ENCODE assay signal across 26 cellular contexts in the genomic region with DNA sequence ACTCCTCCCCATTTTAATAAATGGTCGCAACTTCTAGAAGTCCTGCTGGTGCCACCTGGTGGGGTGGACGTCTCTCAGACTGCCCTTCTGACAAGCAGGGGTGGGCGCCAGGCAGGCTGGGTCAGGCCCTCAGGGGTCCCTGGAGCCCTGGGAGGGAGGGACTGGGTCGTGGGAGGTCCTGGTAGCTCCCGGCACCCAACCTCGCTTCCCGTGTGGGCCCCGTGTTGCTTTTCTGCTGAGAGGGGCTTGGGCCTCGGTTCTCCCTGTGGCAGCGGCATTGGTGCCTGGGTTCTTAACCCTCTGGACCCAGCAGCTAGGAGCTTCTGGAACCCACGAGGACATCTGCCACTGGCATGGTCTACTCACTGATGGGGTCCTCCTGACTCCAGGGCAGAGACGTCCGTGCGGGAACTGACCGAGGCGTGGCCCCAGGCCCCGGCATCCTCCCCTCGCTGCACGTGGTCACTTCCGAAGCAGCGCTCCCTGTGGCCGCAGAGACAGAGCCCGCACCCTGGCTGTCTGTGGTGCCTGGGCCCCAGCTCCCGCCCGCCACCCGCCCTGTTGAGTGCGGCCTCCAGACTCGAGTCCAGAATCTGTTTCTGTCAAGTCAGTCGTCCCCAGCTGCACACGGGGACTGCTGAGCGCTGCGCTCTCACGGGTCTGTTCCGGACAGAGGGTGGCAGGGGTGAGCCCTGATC. TPM values are rescaled to one million over a fixed set of nuclear protein-coding genes. Genes with fewer than 3 reads are reported as not detected.
DNase-seq lines count a peak whose midpoint lies in the region; ATAC-seq, FAIRE-seq and TF ChIP-seq lines count a peak whose summit lies in the region.
"Had no signal": no experiment of that assay in that cellular context is flagged by ENCODE, and none has a peak within 500 bp of the region (broad histone marks: within the 10 kb centered on the region; RNA-seq: fewer than 3 reads in every experiment).

No MANE protein-coding gene starts in this region.

- no peak overlapping the region for H2BK20ac ChIP-seq in IMR-90 (ENCODE audit: low read depth, low read length)

- FAIRE-seq in K562 (lab: Jason Lieb, UNC): no peak
- FAIRE-seq: A204.1, GM12891, GM18507, H1 had no signal

- H3K9me3 ChIP-seq in IMR-90 (ENCODE audit: control insufficient read depth, insufficient read depth, low read length): no peaks in the 10 kb centered on the region
- H3K9me3 ChIP-seq in K562 (replicated peaks; ENCODE audit: control insufficient read depth, insufficient read depth, low read depth, low read length): no peaks in the 10 kb centered on the region; the same call in 1 of the 2 replicates
- no peaks in the 10 kb centered on the region for H3K9me3 ChIP-seq in MG63
- H3K9me3 ChIP-seq: BLaER1, HAP-1 had no signal

- no peak overlapping the region for H2BK15ac ChIP-seq in IMR-90 (ENCODE audit: low read depth, low read length)

- H4K91ac ChIP-seq in IMR-90 (ENCODE audit: insufficient read depth, low read depth, low read length): no peak overlapping the region

- TF ChIP-seq CTCF in GM13977 (IDR thresholded peaks at IDR 0.05; ENCODE audit: extremely low read depth, insufficient read depth, missing control alignments): peak; percentile 6
- TF ChIP-seq CTCF in IMR-90 (conservative IDR thresholded peaks at IDR 0.05; ENCODE audit: low read depth, low read length): no peak
- TF ChIP-seq CTCF in K562 (IDR thresholded peaks at IDR 0.05 in 2 of 3, conservative IDR thresholded peaks at IDR 0.05 in 1 of 3; ENCODE audit: insufficient read depth in 2 of 3, low read depth in 1 of 3, low read length in 3 of 3): no peak
- no peak for TF ChIP-seq CTCF in neural crest cell (conservative IDR thresholded peaks at IDR 0.05)

- intact Hi-C loops in IMR-90 (cut with micrococcal nuclease) (no loop called here), K562 (cut with micrococcal nuclease) (no loop called here)

- no peak for TF ChIP-seq POLR2A in IMR-90 (IDR thresholded peaks at IDR 0.05; ENCODE audit: low read depth, low read length)
- TF ChIP-seq POLR2A in K562 (conservative IDR thresholded peaks at IDR 0.05): no peak

- H4K8ac ChIP-seq in IMR-90 (ENCODE audit: low read depth in 2 of 2, low read length in 2 of 2): no peak overlapping the region

- in situ Hi-C loops in GM13977 (cut with MboI; ENCODE audit: low pct_unique_long_range_greater_than_20kb, low sequenced_read_pairs, unreplicated experiment): no loop called here
- in situ Hi-C loops in IMR-90 (cut with MboI; ENCODE audit: low sequenced_read_pairs): no loop called here
- in situ Hi-C loops in K562 (cut with MboI): no loop called here

- no peak overlapping the region for H3K27ac Mint-ChIP-seq in neural crest cell (ENCODE audit: unreplicated experiment)
- H3K27ac Mint-ChIP-seq: CD14-positive monocyte; CD4-positive, alpha-beta memory T cell had no signal

- no peaks in the 10 kb centered on the region for H3K9me3 Mint-ChIP-seq in neural crest cell
- H3K9me3 Mint-ChIP-seq: CD14-positive monocyte; CD4-positive, alpha-beta memory T cell had no signal

- no peak for TF ChIP-seq EP300 in K562 (IDR thresholded peaks at IDR 0.05; ENCODE audit: low read length)

- H4K20me1 ChIP-seq in IMR-90 (ENCODE audit: insufficient read depth, low read length): no peaks in the 10 kb centered on the region
- H4K20me1 ChIP-seq in K562 (replicated peaks; ENCODE audit: control insufficient read depth, insufficient read depth, low read length): no peaks in the 10 kb centered on the region

- peaks cover 12% of the 10 kb centered on the region for H3K27me3 Mint-ChIP-seq in neural crest cell (ENCODE audit: low read depth)
- H3K27me3 Mint-ChIP-seq: CD4-positive, alpha-beta memory T cell had no signal

- H2AK9ac ChIP-seq in IMR-90 (replicated peaks; ENCODE audit: low read depth, low read length, poor library complexity): peak overlapping the region; percentile 24

- no TSS peak for BruUV-seq in IMR-90 (replicated peaks; lab: Mats Ljungman, UMichigan)
- no TSS peak for BruUV-seq in K562 (replicated peaks; lab: Mats Ljungman, UMichigan)

- H3K36me3 ChIP-seq in IMR-90 (ENCODE audit: control insufficient read depth, insufficient read depth, low read length) (peaks cover 29% of the 10 kb centered on the region), K562 (ENCODE audit: control insufficient read depth, insufficient read depth, low read length) (peaks cover 29% of the 10 kb centered on the region; the same call in 2 of the 3 replicates), MG63 (no peaks in the 10 kb centered on the region)
- H3K36me3 ChIP-seq: HAP-1 had no signal

- POLR2A ChIA-PET in IMR-90 (lab: Charles Lee; ENCODE audit: unreplicated experiment) (no interaction called here), K562 (lab: Yijun Ruan, JAX) (interaction anchor here (0.6 to 1.4 kb wide), 2 partner anchors 8 to 17 kb away, joined by 3 read pairs; no protein-coding TSS in a partner anchor)

- no peaks in the 10 kb centered on the region for H3K9me1 ChIP-seq in IMR-90 (ENCODE audit: insufficient read depth, low read length)
- peaks cover 2% of the 10 kb centered on the region for H3K9me1 ChIP-seq in K562 (ENCODE audit: control insufficient read depth, insufficient read depth, low read length)

- H3K4me3 Mint-ChIP-seq in neural crest cell: peak overlapping the region; percentile 12
- H3K4me3 Mint-ChIP-seq: CD14-positive monocyte; CD4-positive, alpha-beta memory T cell had no signal

- H3K4me3 ChIP-seq in IMR-90 (ENCODE audit: insufficient read depth, low read depth, low read length): no peak overlapping the region
- no peak overlapping the region for H3K4me3 ChIP-seq in K562
- H3K4me3 ChIP-seq in MG63: no peak overlapping the region
- H3K4me3 ChIP-seq: BLaER1, HAP-1 had no signal

- no peak overlapping the region for H3K18ac ChIP-seq in IMR-90 (ENCODE audit: low read depth, low read length)

- no peak overlapping the region for H2BK120ac ChIP-seq in IMR-90 (ENCODE audit: low read depth, low read length)

- H3K4me1 Mint-ChIP-seq in neural crest cell: peaks cover 4% of the 10 kb centered on the region
- H3K4me1 Mint-ChIP-seq: CD14-positive monocyte; CD4-positive, alpha-beta memory T cell had no signal

- ATAC-seq in IMR-90 (ENCODE audit: low read depth): no peak
- no peak for ATAC-seq in K562
- no peak for ATAC-seq in HG03139 (IDR thresholded peaks at IDR 0.05; ENCODE audit: unreplicated experiment)
- no peak for ATAC-seq in GM21447 (IDR thresholded peaks at IDR 0.05; ENCODE audit: unreplicated experiment)

- dilution Hi-C loops in IMR-90 (cut with HindIII; ENCODE audit: low sequenced_read_pairs, unreplicated experiment): no loop called here

- H3K4me2 ChIP-seq in IMR-90 (ENCODE audit: low read depth, low read length) (no peak overlapping the region), K562 (ENCODE audit: insufficient read depth, low read length) (no peak overlapping the region)
- H3K4me2 ChIP-seq: BLaER1 had no signal

- H3K79me2 ChIP-seq in K562 (ENCODE audit: control insufficient read depth, insufficient read depth, low read length): no peaks in the 10 kb centered on the region

- CTCF ChIA-PET in IMR-90 (lab: Yijun Ruan, JAX): no interaction called here
- CTCF ChIA-PET in K562 (lab: Yijun Ruan, JAX; ENCODE audit: low intra/inter-chr PET ratio): no interaction called here

- H3K9ac ChIP-seq in IMR-90 (ENCODE audit: low read depth, low read length) (no peak overlapping the region), K562 (ENCODE audit: insufficient read depth in 1 of 2, low read depth in 2 of 2, low read length in 2 of 2) (no peak overlapping the region; a peak in 1 of 4 replicates)
- H3K9ac ChIP-seq: BLaER1 had no signal

- WGBS in IMR-90 (ENCODE audit: extremely low coverage in 2 of 2, insufficient read length in 1 of 2), 2 experiments: 91% methylated on average over 19 of the region's 34 CpGs; no CpG with 5 or more reads in 1 of the 2 experiments
- 89% methylated on average over 28 of the region's 34 CpGs for WGBS in K562 (ENCODE audit: insufficient coverage, low coverage, missing lambda C conversion rate)

- no peak overlapping the region for H3K14ac ChIP-seq in IMR-90 (replicated peaks; ENCODE audit: low read depth, low read length)

- DNase-seq in GM13977 (ENCODE audit: low spot score): no peak
- no peak for DNase-seq in IMR-90
- no peak for DNase-seq in K562 (ENCODE audit: extremely low read depth in 1 of 4, low spot score in 3 of 4)
- no peak for DNase-seq in neural crest cell (ENCODE audit: low read depth, low spot score)
- DNase-seq in DMS79 (lab: John Stamatoyannopoulos, UW): no peak
- no peak for DNase-seq in MG63
- DNase-seq: ACHN, AML-193, Calu3, DND-41, EL, Kasumi-1, KG1 had no signal

- H3K79me1 ChIP-seq in IMR-90 (ENCODE audit: low read depth in 1 of 2, low read length in 2 of 2): no peaks in the 10 kb centered on the region

- no peaks in the 10 kb centered on the region for H3K36me3 Mint-ChIP-seq in neural crest cell (ENCODE audit: low read depth)

- H3K56ac ChIP-seq in IMR-90 (ENCODE audit: extremely low read depth, insufficient read depth, low read length): no peak overlapping the region

- H3K23ac ChIP-seq in IMR-90 (ENCODE audit: low read depth, low read length): no peak overlapping the region

- H3K27ac ChIP-seq in IMR-90 (ENCODE audit: insufficient read depth, low read length) (no peak overlapping the region), K562 (ENCODE audit: extremely low read depth, low read depth, low read length) (no peak overlapping the region)
- H3K27ac ChIP-seq: BLaER1, HL-60 had no signal

- no peak for TF ChIP-seq RAD21 in IMR-90 (IDR thresholded peaks at IDR 0.05; ENCODE audit: low read length)
- no peak for TF ChIP-seq RAD21 in K562 (CRISPR knock-in tag; conservative IDR thresholded peaks at IDR 0.05 in 1 of 2, IDR thresholded peaks at IDR 0.05 in 1 of 2)

- no peak overlapping the region for H3K4ac ChIP-seq in IMR-90 (ENCODE audit: low read depth, low read length)

- H3K4me1 ChIP-seq in IMR-90 (ENCODE audit: control insufficient read depth, insufficient read depth, low read length) (no peaks in the 10 kb centered on the region), K562 (replicated peaks in 1 of 2; ENCODE audit: control insufficient read depth in 2 of 2, insufficient read depth in 2 of 2, low read length in 2 of 2) (peaks cover 0 to 36% of the 10 kb centered on the region in 2 experiments; a peak in 3 of 5 replicates)
- H3K4me1 ChIP-seq: HAP-1 had no signal

- no peak overlapping the region for H2AFZ ChIP-seq in IMR-90 (replicated peaks; ENCODE audit: low read length, poor library complexity)
- no peak overlapping the region for H2AFZ ChIP-seq in K562 (ENCODE audit: low read depth, low read length)

- no peak overlapping the region for H2AK5ac ChIP-seq in IMR-90 (ENCODE audit: low read depth, low read length)

- no peak overlapping the region for H4K5ac ChIP-seq in IMR-90 (ENCODE audit: low read depth, low read length)

- H2BK5ac ChIP-seq in IMR-90 (ENCODE audit: low read depth, low read length, poor library complexity, severe bottlenecking): no peak overlapping the region

- peaks cover 6% of the 10 kb centered on the region for H3K27me3 ChIP-seq in IMR-90 (ENCODE audit: control insufficient read depth, insufficient read depth, low read length)
- peaks cover 6 to 11% of the 10 kb centered on the region in 2 experiments; a peak in 3 of 5 replicates for H3K27me3 ChIP-seq in K562 (ENCODE audit: control insufficient read depth in 2 of 2, insufficient read depth in 2 of 2, low read length in 2 of 2)
- H3K27me3 ChIP-seq in MG63: peaks cover 11% of the 10 kb centered on the region

RNA-seq across cellular contexts. Expression of a gene that starts 6.0 kb away (rescaled TPM):
- total RNA-seq in IMR-90 (2012; rRNA removed): not detected in 2 replicates
- polyA plus RNA-seq in IMR-90 (2012; rRNA removed): not detected in 2 replicates
- polyA plus RNA-seq in IMR-90 (2012; cell fraction: cytosol; rRNA removed): not detected in 2 replicates
- 0.07 and 0.09 TPM in 2 replicates for polyA plus RNA-seq in IMR-90 (2012; cell fraction: nucleus; rRNA removed; ENCODE audit: low replicate concordance)
- total RNA-seq in K562 (2011; cell fraction: chromatin; rRNA removed; ENCODE audit: low replicate concordance): 1.7 TPM in 1 of 2 replicates, not detected in the other
- 0.33 and 0.66 TPM in 2 replicates for total RNA-seq in K562 (2011; cell fraction: nucleolus; rRNA removed)
- total RNA-seq in K562 (2011; cell fraction: nucleoplasm; rRNA removed): 0.15 TPM in 1 of 2 replicates, not detected in the other
- total RNA-seq in K562 (2014; rRNA removed): not detected in 2 replicates
- not detected in 2 replicates for total RNA-seq in K562 (2014; rRNA removed; fragmentation: Illumina TruSeq; extraction: Trizol)
- not detected in 2 replicates for total RNA-seq in K562 (2015; rRNA removed; fragmentation: Illumina TruSeq; extraction: Trizol)
- total RNA-seq in K562 (2021): 0.11 TPM in 1 of 2 replicates, not detected in the other
- polyA plus RNA-seq in K562 (2011; rRNA removed): 0.01 TPM in 1 of 2 replicates, not detected in the other
- 0.03 TPM in 1 of 2 replicates, not detected in the other for polyA plus RNA-seq in K562 (2011; cell fraction: cytosol; rRNA removed)
- polyA plus RNA-seq in K562 (2011; cell fraction: nucleus; rRNA removed): 0.04 and 0.24 TPM in 2 replicates
- polyA plus RNA-seq in K562 (2012): 0.34 and 2.1 TPM in 2 replicates
- not detected in 2 replicates for polyA plus RNA-seq in K562 (2014; fragmentation: Illumina TruSeq; extraction: Trizol)
- polyA plus RNA-seq in K562 (2014; fragmentation: Nextera tagmentation; extraction: Ambion mirVana): not detected
- polyA plus RNA-seq in K562 (2014; rRNA removed): 0.03 TPM in 1 of 2 replicates, not detected in the other
- polyA minus RNA-seq in K562 (2011; rRNA and poly(A)+ RNA removed): not detected in 2 replicates
- polyA minus RNA-seq in K562 (2011; cell fraction: cytosol; rRNA and poly(A)+ RNA removed): not detected in 2 replicates
- polyA minus RNA-seq in K562 (2011; cell fraction: nucleus; rRNA and poly(A)+ RNA removed): 0.11 TPM in 1 of 2 replicates, not detected in the other
- 0.12 TPM in 1 of 2 replicates, not detected in the other for total RNA-seq in neural crest cell
- total RNA-seq in MG63 (2014; rRNA removed; shearing (Covaris generic); ENCODE audit: low replicate concordance): not detected in 2 replicates
- total RNA-seq: Calu3; CD4-positive, alpha-beta memory T cell; HT1080 had no signal
- polyA plus RNA-seq: CD4-positive, alpha-beta memory T cell had no signal

RNA-seq across cellular contexts. Expression of a gene that starts 25.6 kb away (rescaled TPM):
- total RNA-seq in IMR-90 (2012; rRNA removed): 3.4 and 4.2 TPM in 2 replicates
- 45.7 and 52.0 TPM in 2 replicates for polyA plus RNA-seq in IMR-90 (2012; rRNA removed)
- 25.9 and 36.5 TPM in 2 replicates for polyA plus RNA-seq in IMR-90 (2012; cell fraction: cytosol; rRNA removed)
- 327 and 736 TPM in 2 replicates for polyA plus RNA-seq in IMR-90 (2012; cell fraction: nucleus; rRNA removed; ENCODE audit: low replicate concordance)
- 147 and 415 TPM in 2 replicates for total RNA-seq in K562 (2011; cell fraction: chromatin; rRNA removed; ENCODE audit: low replicate concordance)
- total RNA-seq in K562 (2011; cell fraction: nucleolus; rRNA removed): 310 and 318 TPM in 2 replicates
- total RNA-seq in K562 (2011; cell fraction: nucleoplasm; rRNA removed): 175 and 195 TPM in 2 replicates
- 32.0 and 33.9 TPM in 2 replicates for total RNA-seq in K562 (2014; rRNA removed)
- 2.6 and 4.1 TPM in 2 replicates for total RNA-seq in K562 (2014; rRNA removed; fragmentation: Illumina TruSeq; extraction: Trizol)
- total RNA-seq in K562 (2015; rRNA removed; fragmentation: Illumina TruSeq; extraction: Trizol): 15.1 and 16.9 TPM in 2 replicates
- 63.6 and 74.0 TPM in 2 replicates for total RNA-seq in K562 (2021)
- 24.9 and 30.0 TPM in 2 replicates for polyA plus RNA-seq in K562 (2011; rRNA removed)
- 28.7 and 44.8 TPM in 2 replicates for polyA plus RNA-seq in K562 (2011; cell fraction: cytosol; rRNA removed)
- 317 and 559 TPM in 2 replicates for polyA plus RNA-seq in K562 (2011; cell fraction: nucleus; rRNA removed)
- polyA plus RNA-seq in K562 (2012): 67.0 and 110 TPM in 2 replicates
- 8.4 and 19.9 TPM in 2 replicates for polyA plus RNA-seq in K562 (2014; fragmentation: Illumina TruSeq; extraction: Trizol)
- polyA plus RNA-seq in K562 (2014; fragmentation: Nextera tagmentation; extraction: Ambion mirVana): under 1 TPM; 0.20 to 0.29 TPM
- polyA plus RNA-seq in K562 (2014; rRNA removed): 62.9 and 81.2 TPM in 2 replicates
- 3.4 and 6.9 TPM in 2 replicates for polyA minus RNA-seq in K562 (2011; rRNA and poly(A)+ RNA removed)
- 14.0 and 22.7 TPM in 2 replicates for polyA minus RNA-seq in K562 (2011; cell fraction: cytosol; rRNA and poly(A)+ RNA removed)
- polyA minus RNA-seq in K562 (2011; cell fraction: nucleus; rRNA and poly(A)+ RNA removed): 52.0 and 52.1 TPM in 2 replicates
- 117 and 119 TPM in 2 replicates for total RNA-seq in neural crest cell
- 14.9 and 17.8 TPM in 2 replicates for total RNA-seq in MG63 (2014; rRNA removed; shearing (Covaris generic); ENCODE audit: low replicate concordance)

RNA-seq across cellular contexts. Expression of a gene that starts 25.7 kb away (rescaled TPM):
- total RNA-seq in IMR-90 (2012; rRNA removed) (145 and 200 TPM in 2 replicates), K562 (2014; rRNA removed) (408 and 578 TPM in 2 replicates), K562 (2014; rRNA removed; fragmentation: Illumina TruSeq; extraction: Trizol) (117 and 146 TPM in 2 replicates), K562 (2015; rRNA removed; fragmentation: Illumina TruSeq; extraction: Trizol) (261 and 265 TPM in 2 replicates), K562 (2021) (284 and 286 TPM in 2 replicates), neural crest cell (191 and 198 TPM in 2 replicates)
- polyA plus RNA-seq in IMR-90 (2012; rRNA removed) (544 and 708 TPM in 2 replicates), K562 (2011; rRNA removed) (450 and 480 TPM in 2 replicates), K562 (2014; fragmentation: Illumina TruSeq; extraction: Trizol) (147 and 242 TPM in 2 replicates), K562 (2014; fragmentation: Nextera tagmentation; extraction: Ambion mirVana) (100 to 1,000 TPM in 1 of 2 experiments, 10 to 100 TPM in 1; 40.5 to 147 TPM), K562 (2014; rRNA removed) (650 and 690 TPM in 2 replicates)
- polyA plus RNA-seq in IMR-90 (2012; cell fraction: cytosol; rRNA removed): 747 and 763 TPM in 2 replicates
- 274 and 317 TPM in 2 replicates for polyA plus RNA-seq in IMR-90 (2012; cell fraction: nucleus; rRNA removed; ENCODE audit: low replicate concordance)
- 46.8 and 94.0 TPM in 2 replicates for total RNA-seq in K562 (2011; cell fraction: chromatin; rRNA removed; ENCODE audit: low replicate concordance)
- 108 and 115 TPM in 2 replicates for total RNA-seq in K562 (2011; cell fraction: nucleolus; rRNA removed)
- 89.3 and 125 TPM in 2 replicates for total RNA-seq in K562 (2011; cell fraction: nucleoplasm; rRNA removed)
- polyA plus RNA-seq in K562 (2011; cell fraction: cytosol; rRNA removed): 1,525 and 1,825 TPM in 2 replicates
- polyA plus RNA-seq in K562 (2011; cell fraction: nucleus; rRNA removed): 285 TPM in 2 replicates
- 272 and 399 TPM in 2 replicates for polyA plus RNA-seq in K562 (2012)
- polyA minus RNA-seq in K562 (2011; rRNA and poly(A)+ RNA removed): 39.4 and 52.2 TPM in 2 replicates
- 59.3 and 94.0 TPM in 2 replicates for polyA minus RNA-seq in K562 (2011; cell fraction: cytosol; rRNA and poly(A)+ RNA removed)
- polyA minus RNA-seq in K562 (2011; cell fraction: nucleus; rRNA and poly(A)+ RNA removed): 39.6 and 56.8 TPM in 2 replicates
- 73.8 and 259 TPM in 2 replicates for total RNA-seq in MG63 (2014; rRNA removed; shearing (Covaris generic); ENCODE audit: low replicate concordance)

RNA-seq across cellular contexts. Expression of a gene that starts 46.1 kb away (rescaled TPM):
- total RNA-seq in IMR-90 (2012; rRNA removed) (not detected in 2 replicates), K562 (2014; rRNA removed) (0.05 TPM in 1 of 2 replicates, not detected in the other), K562 (2014; rRNA removed; fragmentation: Illumina TruSeq; extraction: Trizol) (not detected in 2 replicates), K562 (2015; rRNA removed; fragmentation: Illumina TruSeq; extraction: Trizol) (not detected in 2 replicates), K562 (2021) (not detected in 2 replicates), neural crest cell (not detected in 2 replicates)
- polyA plus RNA-seq in IMR-90 (2012; rRNA removed) (not detected in 2 replicates), K562 (2011; rRNA removed) (0.03 and 0.07 TPM in 2 replicates), K562 (2014; fragmentation: Illumina TruSeq; extraction: Trizol) (not detected in 2 replicates), K562 (2014; fragmentation: Nextera tagmentation; extraction: Ambion mirVana) (under 1 TPM in 1 of 2 experiments, not detected in 1; 0.03 TPM), K562 (2014; rRNA removed) (not detected in 2 replicates)
- 0.03 TPM in 1 of 2 replicates, not detected in the other for polyA plus RNA-seq in IMR-90 (2012; cell fraction: cytosol; rRNA removed)
- not detected in 2 replicates for polyA plus RNA-seq in IMR-90 (2012; cell fraction: nucleus; rRNA removed; ENCODE audit: low replicate concordance)
- not detected in 2 replicates for total RNA-seq in K562 (2011; cell fraction: chromatin; rRNA removed; ENCODE audit: low replicate concordance)
- not detected in 2 replicates for total RNA-seq in K562 (2011; cell fraction: nucleolus; rRNA removed)
- total RNA-seq in K562 (2011; cell fraction: nucleoplasm; rRNA removed): not detected in 2 replicates
- 0.06 and 0.07 TPM in 2 replicates for polyA plus RNA-seq in K562 (2011; cell fraction: cytosol; rRNA removed)
- not detected in 2 replicates for polyA plus RNA-seq in K562 (2011; cell fraction: nucleus; rRNA removed)
- 0.47 and 1.6 TPM in 2 replicates for polyA plus RNA-seq in K562 (2012)
- polyA minus RNA-seq in K562 (2011; rRNA and poly(A)+ RNA removed): not detected in 2 replicates
- not detected in 2 replicates for polyA minus RNA-seq in K562 (2011; cell fraction: cytosol; rRNA and poly(A)+ RNA removed)
- not detected in 2 replicates for polyA minus RNA-seq in K562 (2011; cell fraction: nucleus; rRNA and poly(A)+ RNA removed)
- total RNA-seq in MG63 (2014; rRNA removed; shearing (Covaris generic); ENCODE audit: low replicate concordance): not detected in 2 replicates
- total RNA-seq: Calu3, G401, H1, HT1080 had no signal
